Comparison of ENCODE assay signal across 15 cellular contexts in the genomic region with DNA sequence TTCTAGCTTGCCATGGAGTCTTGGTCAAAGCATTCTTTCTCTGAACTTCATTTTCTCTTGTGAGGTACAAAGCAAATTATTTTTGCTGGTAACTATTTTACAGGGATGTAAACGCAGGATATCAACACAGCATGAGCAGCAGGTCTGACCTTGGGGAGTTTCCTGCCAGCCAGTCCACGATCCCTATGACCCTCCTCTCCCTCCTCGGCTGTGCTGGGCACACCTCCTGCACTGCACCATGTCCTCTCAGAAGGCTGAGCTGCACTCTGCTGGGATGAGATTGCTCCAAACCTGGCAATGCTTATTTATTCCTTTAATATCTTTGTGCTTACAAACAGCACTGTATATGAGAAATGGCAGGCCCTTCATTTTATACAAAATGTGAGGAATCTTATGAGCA. TPM values are rescaled to one million over a fixed set of nuclear protein-coding genes. Genes with fewer than 3 reads are reported as not detected.
A peak's percentile ranks its signal among the peaks of the same experiment; 100 is the strongest.
DNase-seq lines count a peak whose midpoint lies in the region; ATAC-seq and TF ChIP-seq lines count a peak whose summit lies in the region.
"Had no signal": no experiment of that assay in that cellular context is flagged by ENCODE, and none has a peak within 500 bp of the region (broad histone marks: within the 10 kb centered on the region; RNA-seq: fewer than 3 reads in every experiment).

No MANE protein-coding gene starts in this region.

- H3K4me1 Mint-ChIP-seq in brain, result peaks cover 35% of the 10 kb centered on the region

- no peaks in the 10 kb centered on the region for H3K79me2 ChIP-seq in neural cell (replicated peaks; ENCODE audit: insufficient read depth, low read length)

- DNase-seq in left ventricle myocardium superior, result no peak
- no peak for DNase-seq in right cardiac atrium
- DNase-seq in thyroid gland, result no peak
- no peak for DNase-seq in retina
- no peak for DNase-seq in NCI-H2227 (lab: John Stamatoyannopoulos, UW; ENCODE audit: unreplicated experiment)
- DNase-seq: ACHN; Calu3; CD4-positive, alpha-beta T cell; DMS 273 treated with DMSO at 0.1 percent for 48 hours; GM23248 had no signal

- peak overlapping the region; percentile 56 to 91 (median 81) for H3K27ac Mint-ChIP-seq in brain
- H3K27ac Mint-ChIP-seq: CD4-positive, alpha-beta T cell had no signal

- no peak overlapping the region for H3K9ac ChIP-seq in neural cell (ENCODE audit: low read length)
- H3K9ac ChIP-seq: BLaER1 treated with 17β-estradiol and CSF1 and Interleukin-3, amounts not matched to agents 10 nM and 100 nM; GM23248 had no signal

- H3K4me3 ChIP-seq in right cardiac atrium (ENCODE audit: low read length) (no peak overlapping the region), neural cell (ENCODE audit: low read length) (peak overlapping the region; percentile 30), thyroid gland (replicated peaks in 1 of 3) (no peak overlapping the region)
- H3K4me3 ChIP-seq: BLaER1 treated with 17β-estradiol and CSF1 and Interleukin-3, amounts not matched to agents 10 nM and 100 nM; GM12878; GM23248 had no signal

- H3K27ac ChIP-seq in right cardiac atrium (ENCODE audit: low read length), result no peak overlapping the region
- H3K27ac ChIP-seq in neural cell (ENCODE audit: low read length), result peak overlapping the region; percentile 18
- no peak overlapping the region for H3K27ac ChIP-seq in thyroid gland
- H3K27ac ChIP-seq: BLaER1 treated with 17β-estradiol and CSF1 and Interleukin-3, amounts not matched to agents 10 nM and 100 nM; GM23248 had no signal

- H3K4me2 ChIP-seq in neural cell (ENCODE audit: low read length), result no peak overlapping the region

- TF ChIP-seq RAD21 in neural cell (conservative IDR thresholded peaks at IDR 0.05), result no peak

- H4K20me1 ChIP-seq in neural cell (ENCODE audit: insufficient read depth), result no peaks in the 10 kb centered on the region
- H4K20me1 ChIP-seq: BLaER1 treated with 17β-estradiol and CSF1 and Interleukin-3, amounts not matched to agents 10 nM and 100 nM had no signal

- H3K27me3 ChIP-seq in right cardiac atrium (ENCODE audit: control insufficient read depth, insufficient read depth) (no peaks in the 10 kb centered on the region), neural cell (ENCODE audit: insufficient read depth, low read depth, low read length) (no peaks in the 10 kb centered on the region), thyroid gland (no peaks in the 10 kb centered on the region)
- H3K27me3 ChIP-seq: BLaER1 treated with 17β-estradiol and CSF1 and Interleukin-3, amounts not matched to agents 10 nM and 100 nM had no signal

- H2AFZ ChIP-seq in neural cell (ENCODE audit: low read depth, low read length), result no peak overlapping the region
- H2AFZ ChIP-seq: GM23248 had no signal

- intact Hi-C loops in left ventricle myocardium superior (cut with micrococcal nuclease), result no loop called here
- intact Hi-C loops in right cardiac atrium (cut with DNase I), result no loop called here
- intact Hi-C loops in thyroid gland (cut with DNase I), result no loop called here

- H3K9me2 ChIP-seq in neural cell (ENCODE audit: insufficient read depth, low read length), result no peaks in the 10 kb centered on the region

- 54% methylated on average over 3 of the region's 3 CpGs for WGBS in right cardiac atrium
- WGBS in thyroid gland, 2 donors, result 71 to 74% methylated on average over 3 of the region's 3 CpGs

- no peaks in the 10 kb centered on the region for H3F3A ChIP-seq in neural cell (ENCODE audit: insufficient read depth, low read length, poor library complexity, severe bottlenecking)

- H3K9me3 ChIP-seq in right cardiac atrium (ENCODE audit: control insufficient read depth, low read length), result no peaks in the 10 kb centered on the region
- H3K9me3 ChIP-seq in neural cell (ENCODE audit: low read length), result no peaks in the 10 kb centered on the region
- H3K9me3 ChIP-seq in thyroid gland, result no peaks in the 10 kb centered on the region
- H3K9me3 ChIP-seq: BLaER1 treated with 17β-estradiol and CSF1 and Interleukin-3, amounts not matched to agents 10 nM and 100 nM had no signal

- TF ChIP-seq EP300 in neural cell (conservative IDR thresholded peaks at IDR 0.05; ENCODE audit: poor library complexity, severe bottlenecking), result no peak

- TF ChIP-seq CTCF in brain (conservative IDR thresholded peaks at IDR 0.05) (no peak), neural cell (IDR thresholded peaks at IDR 0.05; ENCODE audit: poor library complexity, severe bottlenecking) (no peak), thyroid gland (IDR thresholded peaks at IDR 0.05) (no peak)

- peaks cover 6% of the 10 kb centered on the region for H3K4me1 ChIP-seq in right cardiac atrium (ENCODE audit: control insufficient read depth, insufficient read depth, low read length)
- H3K4me1 ChIP-seq in thyroid gland, result no peaks in the 10 kb centered on the region

- peaks cover 34% of the 10 kb centered on the region for H3K36me3 Mint-ChIP-seq in brain

- H3K36me3 ChIP-seq in neural cell (ENCODE audit: insufficient read depth, low read length), result no peaks in the 10 kb centered on the region
- no peaks in the 10 kb centered on the region for H3K36me3 ChIP-seq in thyroid gland
- H3K36me3 ChIP-seq: BLaER1 treated with 17β-estradiol and CSF1 and Interleukin-3, amounts not matched to agents 10 nM and 100 nM had no signal

- ATAC-seq in left ventricle myocardium superior (peak; percentile 62), right cardiac atrium (no peak)
- ATAC-seq: GM12878, HCT116 had no signal

- TF ChIP-seq POLR2A in thyroid gland (IDR thresholded peaks at IDR 0.05), result no peak

- peaks cover 0 to 9% (median 0%) of the 10 kb centered on the region in 5 experiments for H3K9me3 Mint-ChIP-seq in brain
- H3K9me3 Mint-ChIP-seq: CD4-positive, alpha-beta T cell had no signal

- no peaks in the 10 kb centered on the region for H3K27me3 Mint-ChIP-seq in brain
- H3K27me3 Mint-ChIP-seq: CD4-positive, alpha-beta T cell had no signal

- H3K4me3 Mint-ChIP-seq in brain, result peak overlapping the region in 1 of 5 experiments; percentile 64
- H3K4me3 Mint-ChIP-seq: CD4-positive, alpha-beta T cell had no signal

TF ChIP-seq in neural cell, 6 proteins besides CTCF, POLR2A, EP300 and RAD21:
- TF ChIP-seq SMC3 (conservative IDR thresholded peaks at IDR 0.05; ENCODE audit: poor library complexity) (no peak), EZH2 (IDR thresholded peaks at IDR 0.05; ENCODE audit: borderline replicate concordance, insufficient read depth, low read length, poor library complexity, severe bottlenecking) (no peak), POLR2AphosphoS5 (IDR thresholded peaks at IDR 0.05) (no peak), MXI1 (conservative IDR thresholded peaks at IDR 0.05; ENCODE audit: poor library complexity, severe bottlenecking) (no peak), TAF1 (IDR thresholded peaks at IDR 0.05; ENCODE audit: low read depth) (no peak)
- TF ChIP-seq, protein P1, sequence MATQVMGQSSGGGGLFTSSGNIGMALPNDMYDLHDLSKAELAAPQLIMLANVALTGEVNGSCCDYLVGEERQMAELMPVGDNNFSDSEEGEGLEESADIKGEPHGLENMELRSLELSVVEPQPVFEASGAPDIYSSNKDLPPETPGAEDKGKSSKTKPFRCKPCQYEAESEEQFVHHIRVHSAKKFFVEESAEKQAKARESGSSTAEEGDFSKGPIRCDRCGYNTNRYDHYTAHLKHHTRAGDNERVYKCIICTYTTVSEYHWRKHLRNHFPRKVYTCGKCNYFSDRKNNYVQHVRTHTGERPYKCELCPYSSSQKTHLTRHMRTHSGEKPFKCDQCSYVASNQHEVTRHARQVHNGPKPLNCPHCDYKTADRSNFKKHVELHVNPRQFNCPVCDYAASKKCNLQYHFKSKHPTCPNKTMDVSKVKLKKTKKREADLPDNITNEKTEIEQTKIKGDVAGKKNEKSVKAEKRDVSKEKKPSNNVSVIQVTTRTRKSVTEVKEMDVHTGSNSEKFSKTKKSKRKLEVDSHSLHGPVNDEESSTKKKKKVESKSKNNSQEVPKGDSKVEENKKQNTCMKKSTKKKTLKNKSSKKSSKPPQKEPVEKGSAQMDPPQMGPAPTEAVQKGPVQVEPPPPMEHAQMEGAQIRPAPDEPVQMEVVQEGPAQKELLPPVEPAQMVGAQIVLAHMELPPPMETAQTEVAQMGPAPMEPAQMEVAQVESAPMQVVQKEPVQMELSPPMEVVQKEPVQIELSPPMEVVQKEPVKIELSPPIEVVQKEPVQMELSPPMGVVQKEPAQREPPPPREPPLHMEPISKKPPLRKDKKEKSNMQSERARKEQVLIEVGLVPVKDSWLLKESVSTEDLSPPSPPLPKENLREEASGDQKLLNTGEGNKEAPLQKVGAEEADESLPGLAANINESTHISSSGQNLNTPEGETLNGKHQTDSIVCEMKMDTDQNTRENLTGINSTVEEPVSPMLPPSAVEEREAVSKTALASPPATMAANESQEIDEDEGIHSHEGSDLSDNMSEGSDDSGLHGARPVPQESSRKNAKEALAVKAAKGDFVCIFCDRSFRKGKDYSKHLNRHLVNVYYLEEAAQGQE (IDR thresholded peaks at IDR 0.05; ENCODE audit: borderline replicate concordance), result no peak

RNA-seq across cellular contexts. Expression of gene RAB6B, which starts 41.4 kb away (rescaled TPM):
- total RNA-seq in left ventricle myocardium superior (51.6 TPM), right cardiac atrium (10 to 100 TPM; 27.2 to 48.1 (median 36.1) TPM), thyroid gland (1 to 10 TPM; 4.4 to 6.2 (median 5.6) TPM)
- polyA plus RNA-seq in right cardiac atrium (23.6 TPM), brain (ENCODE audit: insufficient read depth, low read depth, low replicate concordance) (57.4 TPM), neural cell (57.5 and 60.8 TPM in 2 replicates)
- 75.0 and 92.1 TPM in 2 replicates for polyA minus RNA-seq in neural cell
- total RNA-seq: CD4-positive, alpha-beta T cell; GM12878 had no signal

RNA-seq across cellular contexts. Expression of gene SRPRB, which starts 48.6 kb away (rescaled TPM):
- total RNA-seq in left ventricle myocardium superior (29.1 TPM), right cardiac atrium (10 to 100 TPM; 25.8 to 47.6 (median 33.6) TPM), thyroid gland (10 to 100 TPM; 26.9 to 55.9 (median 45.2) TPM)
- polyA plus RNA-seq in right cardiac atrium (16.2 TPM), brain (ENCODE audit: insufficient read depth, low read depth, low replicate concordance) (27.6 TPM), neural cell (33.5 and 46.9 TPM in 2 replicates)
- 34.1 and 35.0 TPM in 2 replicates for polyA minus RNA-seq in neural cell
